9 cellular contexts compared by ENCODE assay signal in genomic region chr4:75180790-75181776, GRCh38.
DNase-seq lines count a peak whose midpoint lies in the region; FAIRE-seq and TF ChIP-seq lines count a peak whose summit lies in the region.
"Had no signal": no experiment of that assay in that cellular context is flagged by ENCODE, and none has a peak within 500 bp of the region (broad histone marks: within the 10 kb centered on the region; RNA-seq: fewer than 3 reads in every experiment).

No MANE protein-coding gene starts in this region.

- no peaks in the 10 kb centered on the region for H3K79me2 ChIP-seq in H9 (ENCODE audit: insufficient read depth, low read length)
- H3K79me2 ChIP-seq in keratinocyte (ENCODE audit: control insufficient read depth, insufficient read depth, low read length), result no peaks in the 10 kb centered on the region

- H2BK20ac ChIP-seq in H9 (ENCODE audit: low read depth, low read length, poor library complexity, severe bottlenecking), result no peak overlapping the region

- no peak overlapping the region for H2BK120ac ChIP-seq in H9 (ENCODE audit: low read depth, low read length, poor library complexity, severe bottlenecking)

- peaks cover 4 to 10% of the 10 kb centered on the region in 2 experiments; a peak in 3 of 4 replicates for H3K4me1 Mint-ChIP-seq in H9

- peaks cover 0 to 4% (median 0%) of the 10 kb centered on the region in 3 experiments; a peak in 3 of 7 replicates for H3K36me3 Mint-ChIP-seq in H9 (ENCODE audit: insufficient read depth in 1 of 3, low read depth in 3 of 3)

- peak overlapping the region; percentile 75 for H4K91ac ChIP-seq in H9 (ENCODE audit: insufficient read length, low read depth, low read length)

- no peak overlapping the region for H2BK12ac ChIP-seq in H9 (ENCODE audit: insufficient read length, low read depth, low read length)

- H3K79me1 ChIP-seq in H9 (ENCODE audit: insufficient read depth, low read depth, low read length, poor library complexity, severe bottlenecking), result no peaks in the 10 kb centered on the region

- H3K23ac ChIP-seq in H9 (ENCODE audit: insufficient read length, low read depth, low read length), result no peak overlapping the region

- H3K9ac ChIP-seq in H9 (ENCODE audit: extremely low read depth, insufficient read length, low read length), result no peak overlapping the region
- no peak overlapping the region for H3K9ac ChIP-seq in keratinocyte (ENCODE audit: control insufficient read depth, extremely low read depth, insufficient read depth, low read length)

- H3K4me1 ChIP-seq in H9 (ENCODE audit: insufficient read depth, low read length) (0 out of 2 replicates have a peak, but pooled peaks cover 3% of the 10 kb centered on the region), keratinocyte (ENCODE audit: control insufficient read depth, extremely low read depth, insufficient read depth, low read length) (no peaks in the 10 kb centered on the region)

- peak overlapping the region; percentile 82 for H2AFZ ChIP-seq in H9 (ENCODE audit: low read length)
- H2AFZ ChIP-seq in keratinocyte (ENCODE audit: control insufficient read depth, low read length), result peak overlapping the region; percentile 64

- peak; percentile 27 for DNase-seq in GM12864 (ENCODE audit: low read depth)
- peak; percentile 42 for DNase-seq in H9
- DNase-seq in LoVo (ENCODE audit: low spot score), result peak; percentile 79
- DNase-seq in keratinocyte (ENCODE audit: low read depth, low spot score), result no peak
- no peak for DNase-seq in putamen (ENCODE audit: low spot score)
- DNase-seq in GOT3 (lab: John Stamatoyannopoulos, UW), result no peak
- no peak for DNase-seq in COLO668 (lab: John Stamatoyannopoulos, UW; ENCODE audit: unreplicated experiment)
- DNase-seq in iPS-NIHi7 (ENCODE audit: extremely low spot score), result no peak

- no peak for FAIRE-seq in keratinocyte (lab: Jason Lieb, UNC)

- H4K5ac ChIP-seq in H9 (ENCODE audit: insufficient read length, low read depth, low read length), result no peak overlapping the region

- H3K4me2 ChIP-seq in H9 (ENCODE audit: insufficient read depth, insufficient read length, low read length), result no peak overlapping the region
- peak overlapping the region; percentile 31 for H3K4me2 ChIP-seq in keratinocyte (ENCODE audit: control insufficient read depth, extremely low read depth, insufficient read depth, low read depth, low read length)

- no peak overlapping the region for H2BK15ac ChIP-seq in H9 (ENCODE audit: low read depth, low read length)

- no peak overlapping the region for H4K8ac ChIP-seq in H9 (replicated peaks; ENCODE audit: insufficient read length, low read depth, low read length)

- H3K4me3 ChIP-seq in GM12864 (ENCODE audit: low read depth, low read length) (peak overlapping the region; percentile 17), keratinocyte (ENCODE audit: control insufficient read depth in 2 of 3, extremely low read depth in 1 of 3, insufficient read depth in 2 of 3, low read depth in 1 of 3, low read length in 3 of 3) (no peak overlapping the region)

- no peak overlapping the region for H2AK5ac ChIP-seq in H9 (ENCODE audit: insufficient read length, low read length)

- H3K27me3 ChIP-seq in H9 (ENCODE audit: insufficient read depth, low read length) (no peaks in the 10 kb centered on the region), keratinocyte (ENCODE audit: control insufficient read depth, extremely low read depth, insufficient read depth, low read length) (no peaks in the 10 kb centered on the region)

- peaks cover 0 to 4% of the 10 kb centered on the region in 2 experiments; a peak in 1 of 5 replicates for H3K9me3 Mint-ChIP-seq in H9

- H3K27ac ChIP-seq in H9 (ENCODE audit: insufficient read length, low read depth, low read length) (no peak overlapping the region), keratinocyte (ENCODE audit: control insufficient read depth, insufficient read depth, low read length) (no peak overlapping the region)

- WGBS in H9 (ENCODE audit: extremely low coverage, insufficient read length, low lambda C conversion rate), result no CpG with 5 or more reads among the region's 10 CpGs

- H3K23me2 ChIP-seq in H9 (ENCODE audit: insufficient read length, low read depth, low read length, poor library complexity, severe bottlenecking), result no peaks in the 10 kb centered on the region

- H3K14ac ChIP-seq in H9 (ENCODE audit: insufficient read depth, low read length), result no peak overlapping the region

- H3T11ph ChIP-seq in H9 (ENCODE audit: low read length), result no peak overlapping the region

- TF ChIP-seq CTCF in GM12864 (IDR thresholded peaks at IDR 0.05; ENCODE audit: low read depth, low read length, missing control alignments), result peak; percentile 2
- TF ChIP-seq CTCF in H9 (conservative IDR thresholded peaks at IDR 0.05), result no peak
- no peak for TF ChIP-seq CTCF in keratinocyte (optimal IDR thresholded peaks at IDR 0.05 in 1 of 3, IDR thresholded peaks at IDR 0.05 in 1 of 3, conservative IDR thresholded peaks at IDR 0.05 in 1 of 3; ENCODE audit: extremely low read depth in 1 of 3, insufficient read depth in 2 of 3, low read length in 3 of 3)

- H2BK5ac ChIP-seq in H9 (ENCODE audit: insufficient read length, low read length), result no peak overlapping the region

- no peak overlapping the region for H3K18ac ChIP-seq in H9 (ENCODE audit: insufficient read length, low read depth, low read length)

- H3K9me1 ChIP-seq in keratinocyte (ENCODE audit: control insufficient read depth, extremely low read depth, insufficient read depth, low read length), result no peaks in the 10 kb centered on the region

- H3K9me3 ChIP-seq in H9 (ENCODE audit: control insufficient read depth, low read depth, low read length) (no peaks in the 10 kb centered on the region), keratinocyte (ENCODE audit: control insufficient read depth, low read depth, low read length) (no peaks in the 10 kb centered on the region)

- no peak overlapping the region for H3K4ac ChIP-seq in H9 (ENCODE audit: low read depth, low read length)

- no peaks in the 10 kb centered on the region for H3K36me3 ChIP-seq in keratinocyte (ENCODE audit: control insufficient read depth in 2 of 2, extremely low read depth in 1 of 2, insufficient read depth in 2 of 2, low read length in 2 of 2)

- H4K20me1 ChIP-seq in H9 (ENCODE audit: control insufficient read depth, insufficient read depth, insufficient read length) (no peaks in the 10 kb centered on the region), keratinocyte (ENCODE audit: control insufficient read depth, extremely low read depth, insufficient read depth, low read length) (no peaks in the 10 kb centered on the region)

- H3K4me3 Mint-ChIP-seq in H9, result no peak overlapping the region
- H3K4me3 Mint-ChIP-seq: natural killer cell treated with Interleukin-12 subunit alpha and Interleukin-12 subunit beta and Interleukin-15 and Interleukin-18, amount 100 ng/mL, for 72 hours had no signal

- dilution Hi-C loops in keratinocyte (cut with MboI; ENCODE audit: extremely low pct_ligation_motif_present, low sequenced_read_pairs), result no loop called here

- no peak overlapping the region for H3K56ac ChIP-seq in H9 (ENCODE audit: insufficient read length, low read depth, low read length)

- no peaks in the 10 kb centered on the region for H3K27me3 Mint-ChIP-seq in H9 (ENCODE audit: low read depth)
- H3K27me3 Mint-ChIP-seq: natural killer cell treated with Interleukin-12 subunit alpha and Interleukin-12 subunit beta and Interleukin-15 and Interleukin-18, amount 100 ng/mL, for 72 hours had no signal

- H3K27ac Mint-ChIP-seq in H9, result peak overlapping the region in 2 of 3 experiments; percentile 52 to 91; a peak in 3 of 7 replicates
- H3K27ac Mint-ChIP-seq: natural killer cell treated with Interleukin-12 subunit alpha and Interleukin-12 subunit beta and Interleukin-15 and Interleukin-18, amount 100 ng/mL, for 72 hours had no signal

Comparison
In these comparisons a context has a peak if more than half of its experiments do, and no peak if none do; other contexts are left out.
1. DNase-seq: peak in GM12864 (single experiment), H9 (single experiment) and LoVo (single experiment); none in keratinocyte (single experiment), putamen (single experiment), GOT3 (single experiment), COLO668 (single experiment) and iPS-NIHi7 (single experiment).